ENCODE assay signal across 19 cellular contexts in genomic region chr2:241870611-241871537, GRCh38. TPM values are rescaled to one million over a fixed set of nuclear protein-coding genes. Genes with fewer than 3 reads are reported as not detected.
DNase-seq lines count a peak whose midpoint lies in the region; ATAC-seq, FAIRE-seq and TF ChIP-seq lines count a peak whose summit lies in the region.
"Had no signal": no experiment of that assay in that cellular context is flagged by ENCODE, and none has a peak within 500 bp of the region (broad histone marks: within the 10 kb centered on the region; RNA-seq: fewer than 3 reads in every experiment).

No MANE protein-coding gene starts in this region.

- H3K4me1 Mint-ChIP-seq in activated CD8-positive, alpha-beta memory T cell treated with anti-CD3 and anti-CD28 coated beads, Interleukin-2, amount 10 ng/mL, durations not matched to agents 7 days and 5 days = peaks cover 35% of the 10 kb centered on the region
- H3K4me1 Mint-ChIP-seq in memory B cell = peaks cover 9% of the 10 kb centered on the region

- DNase-seq in A673 (ENCODE audit: low spot score) (no peak), GM18507 (ENCODE audit: extremely low spot score, insufficient read length, low read depth) (no peak), memory B cell (ENCODE audit: low spot score in 2 of 2) (no peak), Karpas-422 (no peak), NCI-H226 (no peak)
- no peak for DNase-seq in activated CD8-positive, alpha-beta memory T cell treated with anti-CD3 and anti-CD28 coated beads, Interleukin-2, amount 10 ng/mL, durations not matched to agents 7 days and 5 days
- DNase-seq: activated naive CD4-positive, alpha-beta T cell treated with anti-CD3 and anti-CD28 coated beads, Interleukin-2, amount 50 U/mL, for 16 hours; Kasumi-1; NCI-H2171; stimulated activated CD4-positive, alpha-beta T cell treated with anti-CD3 and anti-CD28 coated beads, Interleukin-2, amount 100 ng/mL, for 24 hours; stomach had no signal

- POLR2A ChIA-PET in A673 (lab: Charles Lee; ENCODE audit: low non-redundant PET) = no interaction called here

- no peaks in the 10 kb centered on the region for H3K9me3 Mint-ChIP-seq in activated CD8-positive, alpha-beta memory T cell treated with anti-CD3 and anti-CD28 coated beads, Interleukin-2, amount 10 ng/mL, durations not matched to agents 7 days and 5 days (ENCODE audit: low read depth)
- no peaks in the 10 kb centered on the region for H3K9me3 Mint-ChIP-seq in memory B cell
- H3K9me3 Mint-ChIP-seq: dendritic cell treated with granulocyte-macrophage colony-stimulating factor and Interleukin-4, amounts not matched to agents 40 ng/mL and 50 ng/mL, for 4 days; T-helper 2 cell treated with Interferon-gamma antibody and Interleukin-4, amounts not matched to agents 5 μg/mL and 100 μg/mL, for 36 hours had no signal

- no peak overlapping the region for H2AFZ ChIP-seq in Karpas-422 (ENCODE audit: low read length)

- H3K9me3 ChIP-seq in A673 (ENCODE audit: low read depth, low read length, poor library complexity, severe bottlenecking) (no peaks in the 10 kb centered on the region), Karpas-422 (ENCODE audit: low read length) (no peaks in the 10 kb centered on the region)
- H3K9me3 ChIP-seq: stomach had no signal

- CTCF ChIA-PET in A673 (lab: Charles Lee) = no interaction called here
- CTCF ChIA-PET in activated CD8-positive, alpha-beta memory T cell treated with anti-CD3 and anti-CD28 coated beads, Interleukin-2, amount 10 ng/mL, durations not matched to agents 7 days and 5 days (lab: Charles Lee) = no interaction called here

- peaks cover 37% of the 10 kb centered on the region for H3K27me3 Mint-ChIP-seq in activated CD8-positive, alpha-beta memory T cell treated with anti-CD3 and anti-CD28 coated beads, Interleukin-2, amount 10 ng/mL, durations not matched to agents 7 days and 5 days
- H3K27me3 Mint-ChIP-seq in memory B cell = peaks cover 3% of the 10 kb centered on the region

- intact Hi-C loops in A673 (cut with micrococcal nuclease; ENCODE audit: unreplicated experiment) = loop anchor here (10.0 kb wide), 1 partner anchor 1026 kb away; no protein-coding TSS in a partner anchor

- H3K27me3 ChIP-seq in A673 (replicated peaks; ENCODE audit: insufficient read depth, low read depth, low read length, poor library complexity) (no peaks in the 10 kb centered on the region), Karpas-422 (ENCODE audit: low read length) (no peaks in the 10 kb centered on the region)

- H4K20me1 ChIP-seq in Karpas-422 (ENCODE audit: insufficient read depth, low read depth, low read length) = no peaks in the 10 kb centered on the region

- no peaks in the 10 kb centered on the region for H3K36me3 Mint-ChIP-seq in activated CD8-positive, alpha-beta memory T cell treated with anti-CD3 and anti-CD28 coated beads, Interleukin-2, amount 10 ng/mL, durations not matched to agents 7 days and 5 days
- peaks cover 2% of the 10 kb centered on the region for H3K36me3 Mint-ChIP-seq in memory B cell
- H3K36me3 Mint-ChIP-seq: mesothelial cell of epicardium had no signal

- H3K4me3 Mint-ChIP-seq in activated CD8-positive, alpha-beta memory T cell treated with anti-CD3 and anti-CD28 coated beads, Interleukin-2, amount 10 ng/mL, durations not matched to agents 7 days and 5 days = no peak overlapping the region
- no peak overlapping the region for H3K4me3 Mint-ChIP-seq in memory B cell
- H3K4me3 Mint-ChIP-seq: dendritic cell treated with granulocyte-macrophage colony-stimulating factor and Interleukin-4, amounts not matched to agents 40 ng/mL and 50 ng/mL, for 4 days; mesothelial cell of epicardium; T-helper 2 cell treated with Interferon-gamma antibody and Interleukin-4, amounts not matched to agents 5 μg/mL and 100 μg/mL, for 36 hours had no signal

- H3K27ac Mint-ChIP-seq in activated CD8-positive, alpha-beta memory T cell treated with anti-CD3 and anti-CD28 coated beads, Interleukin-2, amount 10 ng/mL, durations not matched to agents 7 days and 5 days = no peak overlapping the region
- H3K27ac Mint-ChIP-seq in memory B cell = peak overlapping the region; percentile 20
- H3K27ac Mint-ChIP-seq: dendritic cell treated with granulocyte-macrophage colony-stimulating factor and Interleukin-4, amounts not matched to agents 40 ng/mL and 50 ng/mL, for 4 days; mesothelial cell of epicardium; T-helper 2 cell treated with Interferon-gamma antibody and Interleukin-4, amounts not matched to agents 5 μg/mL and 100 μg/mL, for 36 hours had no signal

- no peak for TF ChIP-seq CTCF in A673 (conservative IDR thresholded peaks at IDR 0.05; ENCODE audit: low read depth, low read length)

- H3K4me1 ChIP-seq in A673 (ENCODE audit: insufficient read depth, low read length, poor library complexity, severe bottlenecking) = peaks cover 6% of the 10 kb centered on the region
- no peaks in the 10 kb centered on the region for H3K4me1 ChIP-seq in Karpas-422 (ENCODE audit: low read length)

- H3K79me2 ChIP-seq in Karpas-422 (ENCODE audit: low read length) = no peaks in the 10 kb centered on the region

- peak; percentile 31 for FAIRE-seq in GM18507 (lab: Jason Lieb, UNC)

- no peak overlapping the region for H3K9ac ChIP-seq in Karpas-422 (ENCODE audit: low read length)

- peak overlapping the region; percentile 16 for H3K27ac ChIP-seq in A673 (ENCODE audit: low read depth, low read length, poor library complexity, severe bottlenecking)
- H3K27ac ChIP-seq in Karpas-422 (ENCODE audit: low read length) = no peak overlapping the region

- no peak overlapping the region for H3K4me2 ChIP-seq in Karpas-422 (ENCODE audit: low read depth, low read length, poor library complexity, severe bottlenecking)

- no peak overlapping the region for H3K4me3 ChIP-seq in A673 (ENCODE audit: low read depth, low read length, poor library complexity, severe bottlenecking)
- no peak overlapping the region for H3K4me3 ChIP-seq in Karpas-422 (ENCODE audit: low read length)
- H3K4me3 ChIP-seq: stomach had no signal

- BruUV-seq in A673 (replicated peaks; lab: Mats Ljungman, UMichigan) = no TSS peak

- no peaks in the 10 kb centered on the region for H3K36me3 ChIP-seq in A673 (ENCODE audit: insufficient read depth, low read length, poor library complexity, severe bottlenecking)
- no peaks in the 10 kb centered on the region for H3K36me3 ChIP-seq in Karpas-422 (ENCODE audit: insufficient read depth, low read length)
- H3K36me3 ChIP-seq: stomach had no signal

- ATAC-seq in activated CD8-positive, alpha-beta memory T cell treated with anti-CD3 and anti-CD28 coated beads, Interleukin-2, amount 10 ng/mL, durations not matched to agents 7 days and 5 days = peak; percentile 22
- peak; percentile 40 for ATAC-seq in memory B cell (ENCODE audit: low read depth)
- ATAC-seq in HG02970 (IDR thresholded peaks at IDR 0.05; ENCODE audit: low FRiP score, unreplicated experiment) = no peak
- no peak for ATAC-seq in HG03159 (IDR thresholded peaks at IDR 0.05; ENCODE audit: unreplicated experiment)
- ATAC-seq: Panc1 had no signal

- no peaks in the 10 kb centered on the region for H3K9me2 ChIP-seq in Karpas-422 (replicated peaks; ENCODE audit: insufficient read depth, low read length)

RNA-seq across cellular contexts. Expression of gene RTP5, which starts 1.3 kb away (rescaled TPM):
- 0.20 TPM in 1 of 2 replicates, not detected in the other for total RNA-seq in A673 (2021)
- not detected for total RNA-seq in activated CD8-positive, alpha-beta memory T cell treated with anti-CD3 and anti-CD28 coated beads, Interleukin-2, amount 10 ng/mL, durations not matched to agents 7 days and 5 days
- not detected in 2 replicates for total RNA-seq in Karpas-422 (2014; rRNA removed; shearing (Covaris generic); ENCODE audit: low replicate concordance)
- total RNA-seq: G401, mesothelial cell of epicardium, pulmonary artery endothelial cell had no signal

RNA-seq across cellular contexts. Expression of gene PDCD1, which starts 12.2 kb away (rescaled TPM):
- total RNA-seq in A673 (2021) = 0.34 and 0.35 TPM in 2 replicates
- total RNA-seq in activated CD8-positive, alpha-beta memory T cell treated with anti-CD3 and anti-CD28 coated beads, Interleukin-2, amount 10 ng/mL, durations not matched to agents 7 days and 5 days = 1 to 10 TPM; 2.2 to 4.1 TPM
- 0.07 TPM in 1 of 2 replicates, not detected in the other for total RNA-seq in Karpas-422 (2014; rRNA removed; shearing (Covaris generic); ENCODE audit: low replicate concordance)
- total RNA-seq: G401, mesothelial cell of epicardium, pulmonary artery endothelial cell had no signal

Comparison
In these comparisons a context has a peak if more than half of its experiments do, and no peak if none do; other contexts are left out.
1. ATAC-seq: peak in activated CD8-positive, alpha-beta memory T cell treated with anti-CD3 and anti-CD28 coated beads, Interleukin-2, amount 10 ng/mL, durations not matched to agents 7 days and 5 days (single experiment) and memory B cell (single experiment); none in HG02970 (single experiment) and HG03159 (single experiment).